Comparison of ENCODE assay signal across 18 cellular contexts in the genomic region with DNA sequence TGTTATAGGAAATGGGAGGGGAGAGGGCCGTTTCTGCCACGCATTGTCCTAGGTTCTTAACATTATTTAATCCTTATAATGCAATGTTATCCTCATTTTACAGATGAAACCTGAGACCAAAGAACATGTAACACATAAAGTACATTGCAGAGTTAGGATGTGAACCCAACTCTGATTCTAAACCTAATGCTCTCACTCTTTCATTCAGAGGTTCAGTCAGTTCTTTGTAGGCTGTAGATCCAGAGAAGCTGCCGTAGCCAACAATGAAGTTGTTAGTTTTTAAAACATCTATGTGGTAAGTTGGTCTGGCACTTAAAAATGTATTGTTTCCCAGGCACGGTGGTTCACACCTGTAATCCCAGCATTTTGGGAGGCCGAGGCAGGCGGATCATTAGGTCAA.
"Had no signal": no experiment of that assay in that cellular context is flagged by ENCODE, and none has a peak within 500 bp of the region (broad histone marks: within the 10 kb centered on the region; RNA-seq: fewer than 3 reads in every experiment).

No MANE protein-coding gene starts in this region.

- FAIRE-seq: TTC549 had no signal

- H3K27me3 Mint-ChIP-seq: type B pancreatic cell had no signal

- H3K27me3 ChIP-seq: adrenal gland, cardiac muscle cell, right atrium auricular region, testis had no signal

- H3K9me3 Mint-ChIP-seq: activated naive CD4-positive, alpha-beta T cell treated with anti-CD3 and anti-CD28 coated beads for 36 hours; immature natural killer cell; neural crest cell; T-helper 2 cell treated with Interferon-gamma antibody and Interleukin-4, amounts not matched to agents 5 μg/mL and 100 μg/mL, for 36 hours; type B pancreatic cell had no signal

- H3K27ac ChIP-seq: adrenal gland, cardiac muscle cell, prostate gland, right atrium auricular region, skin epidermis, testis had no signal

- H3K36me3 Mint-ChIP-seq: type B pancreatic cell had no signal

- H3K4me3 ChIP-seq: adrenal gland, cardiac muscle cell, prostate gland, right atrium auricular region, skin epidermis, testis had no signal

- H3K9me3 ChIP-seq: adrenal gland, prostate gland, right atrium auricular region, testis had no signal

- H3K4me1 ChIP-seq: adrenal gland, right atrium auricular region, testis had no signal

- H3K36me3 ChIP-seq: adrenal gland, cardiac muscle cell, prostate gland had no signal

- H3K4me3 Mint-ChIP-seq: activated naive CD4-positive, alpha-beta T cell treated with anti-CD3 and anti-CD28 coated beads for 36 hours; immature natural killer cell; neural crest cell; T-helper 2 cell treated with Interferon-gamma antibody and Interleukin-4, amounts not matched to agents 5 μg/mL and 100 μg/mL, for 36 hours; type B pancreatic cell had no signal

- ATAC-seq: left ventricle myocardium superior had no signal

- DNase-seq: activated CD4-positive, alpha-beta T cell treated with anti-CD3 and anti-CD28 coated beads for 4 hours; activated naive CD4-positive, alpha-beta T cell treated with anti-CD3 and anti-CD28 coated beads for 36 hours; dermis blood vessel endothelial cell; effector memory CD4-positive, alpha-beta T cell; immature natural killer cell; left ventricle myocardium superior; stimulated activated CD4-positive, alpha-beta T cell treated with anti-CD3 and anti-CD28 coated beads, Interleukin-15, amount 100 ng/mL, for 24 hours; stimulated activated CD4-positive, alpha-beta T cell treated with anti-CD3 and anti-CD28 coated beads, Interleukin-2, amount 100 ng/mL, for 48 hours; testis had no signal

- H3K27ac Mint-ChIP-seq: T-helper 2 cell treated with Interferon-gamma antibody and Interleukin-4, amounts not matched to agents 5 μg/mL and 100 μg/mL, for 36 hours; type B pancreatic cell had no signal
